Comparison of ENCODE assay signal across 11 cellular contexts in genomic region chr15:45128971-45129639, GRCh38. TPM values are rescaled to one million over a fixed set of nuclear protein-coding genes. Genes with fewer than 3 reads are reported as not detected.
DNase-seq lines count a peak whose midpoint lies in the region; ATAC-seq and TF ChIP-seq lines count a peak whose summit lies in the region.
"Had no signal": no experiment of that assay in that cellular context is flagged by ENCODE, and none has a peak within 500 bp of the region (broad histone marks: within the 10 kb centered on the region; RNA-seq: fewer than 3 reads in every experiment).

No MANE protein-coding gene starts in this region.

- DNase-seq in T-cell: no peak
- DNase-seq in esophagus muscularis mucosa (ENCODE audit: extremely low spot score): no peak
- DNase-seq in mucosa of descending colon: no peak
- DNase-seq in NCI-H510A treated with DMSO at 0.1 percent for 48 hours (lab: John Stamatoyannopoulos, UW): no peak
- DNase-seq in NCI-H748 treated with DMSO at 0.1 percent for 48 hours (lab: John Stamatoyannopoulos, UW): no peak
- DNase-seq: DMS153, NCI-H2081 treated with DMSO at 0.1 percent for 48 hours had no signal

- WGBS in esophagus muscularis mucosa: 36% methylated on average over 9 of the region's 47 CpGs
- 8% methylated on average over 47 of the region's 47 CpGs for WGBS in thymus

- H3K27ac ChIP-seq in esophagus muscularis mucosa (replicated peaks in 1 of 4) (no peak overlapping the region), thymus (ENCODE audit: low read depth) (no peak overlapping the region)

- peak overlapping the region; percentile 33 to 51 (median 42) for H3K4me3 ChIP-seq in esophagus muscularis mucosa
- no peak overlapping the region for H3K4me3 ChIP-seq in mucosa of descending colon
- peak overlapping the region; percentile 8 for H3K4me3 ChIP-seq in thymus (ENCODE audit: low read length)

- H3K27me3 Mint-ChIP-seq in T-cell: peaks cover 60 to 76% of the 10 kb centered on the region in 2 donors

- no peak overlapping the region for H3K27ac Mint-ChIP-seq in T-cell
- H3K27ac Mint-ChIP-seq: activated CD4-positive, alpha-beta T cell treated with anti-CD3 and anti-CD28 coated beads for 36 hours had no signal

- H3K9me3 ChIP-seq in esophagus muscularis mucosa (no peaks in the 10 kb centered on the region), mucosa of descending colon (no peaks in the 10 kb centered on the region), thymus (ENCODE audit: control insufficient read depth) (peaks cover 1% of the 10 kb centered on the region)

- no peaks in the 10 kb centered on the region for H3K36me3 ChIP-seq in esophagus muscularis mucosa
- no peaks in the 10 kb centered on the region for H3K36me3 ChIP-seq in mucosa of descending colon (ENCODE audit: low read depth)
- H3K36me3 ChIP-seq in thymus (ENCODE audit: control insufficient read depth, insufficient read depth): no peaks in the 10 kb centered on the region

- ATAC-seq in T-cell (replicated peaks in 1 of 4) (peak in 1 of 4 experiments; percentile 21), mucosa of descending colon (peak; percentile 18), HG03196 (IDR thresholded peaks at IDR 0.05; ENCODE audit: unreplicated experiment) (no peak)

- intact Hi-C loops in esophagus muscularis mucosa (cut with DNase I): no loop called here
- intact Hi-C loops in mucosa of descending colon (cut with DNase I, micrococcal nuclease): no loop called here

- CTCF ChIA-PET in T-cell (lab: Charles Lee): no interaction called here

- no peak for TF ChIP-seq CTCF in esophagus muscularis mucosa (IDR thresholded peaks at IDR 0.05)
- TF ChIP-seq CTCF in mucosa of descending colon (IDR thresholded peaks at IDR 0.05): no peak

- TF ChIP-seq EP300 in esophagus muscularis mucosa (IDR thresholded peaks at IDR 0.05): no peak

- H3K4me1 Mint-ChIP-seq in T-cell: peaks cover 2 to 11% (median 8%) of the 10 kb centered on the region in 3 donors
- H3K4me1 Mint-ChIP-seq: activated CD4-positive, alpha-beta T cell treated with anti-CD3 and anti-CD28 coated beads for 36 hours had no signal

- H3K4me1 ChIP-seq in esophagus muscularis mucosa (peaks cover 4 to 16% (median 15%) of the 10 kb centered on the region in 4 donors), mucosa of descending colon (ENCODE audit: low read depth) (peaks cover 11% of the 10 kb centered on the region), thymus (ENCODE audit: control insufficient read depth, insufficient read depth, low read length) (no peaks in the 10 kb centered on the region)

- no peaks in the 10 kb centered on the region for H3K9me3 Mint-ChIP-seq in T-cell

- POLR2A ChIA-PET in T-cell (lab: Charles Lee): no interaction called here

- no peaks in the 10 kb centered on the region for H3K36me3 Mint-ChIP-seq in T-cell

- H3K4me3 Mint-ChIP-seq in T-cell: peak overlapping the region; percentile 32 to 49 (median 36)
- H3K4me3 Mint-ChIP-seq: activated CD4-positive, alpha-beta T cell treated with anti-CD3 and anti-CD28 coated beads for 36 hours had no signal

- TF ChIP-seq POLR2A in esophagus muscularis mucosa (IDR thresholded peaks at IDR 0.05; ENCODE audit: low read depth): no peak

- peaks cover 0 to 92% (median 28%) of the 10 kb centered on the region in 4 donors for H3K27me3 ChIP-seq in esophagus muscularis mucosa
- peaks cover 48% of the 10 kb centered on the region for H3K27me3 ChIP-seq in thymus (ENCODE audit: control insufficient read depth, insufficient read depth)

RNA-seq across cellular contexts. Expression of gene DUOXA1, which starts 0.6 kb away (rescaled TPM):
- total RNA-seq in T-cell: 1 to 10 TPM in 2 of 5 donors, under 1 TPM in 3; 0.40 to 1.6 (median 0.91) TPM
- under 1 TPM in 2 of 4 donors, not detected in 2; 0.13 to 0.52 TPM for total RNA-seq in esophagus muscularis mucosa
- total RNA-seq in mucosa of descending colon: 1 to 10 TPM in 2 of 3 donors, under 1 TPM in 1; 0.29 to 1.6 (median 1.6) TPM
- 4.8 TPM for polyA plus RNA-seq in thymus
- total RNA-seq: lung microvascular endothelial cell had no signal

RNA-seq across cellular contexts. Expression of gene DUOX1, which starts 0.7 kb away (rescaled TPM):
- total RNA-seq in T-cell (under 1 TPM in 4 of 5 donors, not detected in 1; 0.21 to 0.67 (median 0.34) TPM), esophagus muscularis mucosa (1 to 10 TPM in 1 of 4 donors, under 1 TPM in 3; 0.33 to 1.7 (median 0.61) TPM), mucosa of descending colon (1 to 10 TPM in 1 of 3 donors, under 1 TPM in 2; 0.43 to 1.7 (median 0.70) TPM)
- polyA plus RNA-seq in thymus: 4.3 TPM
- total RNA-seq: lung microvascular endothelial cell had no signal

RNA-seq across cellular contexts. Expression of gene DUOXA2, which starts 15.0 kb away (rescaled TPM):
- total RNA-seq in T-cell (not detected), esophagus muscularis mucosa (under 1 TPM in 2 of 4 donors, not detected in 2; 0.42 to 0.52 TPM), mucosa of descending colon (1 to 10 TPM in 2 of 3 donors, under 1 TPM in 1; 0.32 to 5.8 (median 1.2) TPM)
- 0.23 TPM for polyA plus RNA-seq in thymus
- total RNA-seq: activated CD4-positive, alpha-beta T cell treated with anti-CD3 and anti-CD28 coated beads for 36 hours; lung microvascular endothelial cell had no signal

RNA-seq across cellular contexts. Expression of gene DUOX2, which starts 15.1 kb away (rescaled TPM):
- under 1 TPM in 3 of 5 donors, not detected in 2; 0.10 to 0.16 (median 0.12) TPM for total RNA-seq in T-cell
- total RNA-seq in esophagus muscularis mucosa: under 1 TPM; under 0.01 to 0.86 (median 0.10) TPM
- total RNA-seq in mucosa of descending colon: 10 to 100 TPM in 1 of 3 donors, 1 to 10 TPM in 2; 3.1 to 40.1 (median 5.1) TPM
- 0.37 TPM for polyA plus RNA-seq in thymus
- total RNA-seq: lung microvascular endothelial cell had no signal

RNA-seq across cellular contexts. Expression of gene SHF, which starts 58.7 kb away (rescaled TPM):
- 1 to 10 TPM; 5.1 to 6.5 (median 5.6) TPM for total RNA-seq in T-cell
- total RNA-seq in esophagus muscularis mucosa: 10 to 100 TPM in 2 of 4 donors, 1 to 10 TPM in 2; 4.6 to 15.4 (median 10.2) TPM
- total RNA-seq in mucosa of descending colon: 10 to 100 TPM in 2 of 3 donors, 1 to 10 TPM in 1; 5.4 to 19.2 (median 14.9) TPM
- 5.7 TPM for polyA plus RNA-seq in thymus
